In the genomic region with DNA sequence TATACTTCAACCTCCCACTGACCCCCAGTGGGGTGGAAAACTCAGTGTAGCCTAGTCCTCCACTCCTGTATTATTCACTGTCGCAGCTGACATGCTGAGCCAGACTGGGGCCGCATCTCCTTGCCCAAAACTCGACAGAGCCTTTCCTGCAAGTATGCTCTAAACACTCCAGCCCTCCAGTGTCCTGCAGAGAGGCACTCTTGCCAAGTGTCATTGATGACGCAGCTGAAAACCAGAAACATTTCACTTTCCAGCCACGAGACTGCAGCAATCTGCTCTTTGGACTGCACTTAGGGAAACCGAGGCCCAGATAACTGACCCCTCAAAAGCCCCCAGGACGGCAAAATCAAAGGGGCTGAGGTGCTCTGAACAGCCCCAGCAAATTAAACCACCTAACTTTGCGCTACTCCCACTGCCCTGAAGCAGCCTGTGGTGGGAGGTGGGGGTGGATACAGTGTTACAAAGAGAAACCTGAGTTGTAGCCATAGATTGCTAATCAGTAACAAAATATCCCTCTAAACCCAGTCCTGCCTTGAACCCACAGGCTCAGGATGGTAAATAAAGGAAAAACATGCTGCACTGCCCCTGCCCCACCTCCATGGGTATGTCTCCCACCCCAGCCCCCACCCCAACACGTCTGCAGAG, we compare ENCODE assay signal across 8 cellular contexts. TPM values are rescaled to one million over a fixed set of nuclear protein-coding genes. Genes with fewer than 3 reads are reported as not detected.
DNase-seq lines count a peak whose midpoint lies in the region; ATAC-seq and TF ChIP-seq lines count a peak whose summit lies in the region.

No MANE protein-coding gene starts in this region.

- ATAC-seq in lower lobe of right lung (peak in 1 of 2 donors; percentile 34), GM18498 (IDR thresholded peaks at IDR 0.05; ENCODE audit: unreplicated experiment) (no peak), HG03565 (IDR thresholded peaks at IDR 0.05; ENCODE audit: unreplicated experiment) (no peak)

- H3K27ac ChIP-seq in lower lobe of right lung (peak overlapping the region; percentile 78), thyroid gland (peak overlapping the region; percentile 77 to 88 (median 87))

- peaks cover 72% of the 10 kb centered on the region for H3K4me1 ChIP-seq in lower lobe of right lung
- peaks cover 31 to 55% of the 10 kb centered on the region in 2 donors for H3K4me1 ChIP-seq in thyroid gland

- TF ChIP-seq CTCF in brain (conservative IDR thresholded peaks at IDR 0.05) (no peak), lower lobe of right lung (IDR thresholded peaks at IDR 0.05) (no peak), thyroid gland (IDR thresholded peaks at IDR 0.05) (peak in 2 of 6 experiments; percentile 3 to 15)

- no peak for DNase-seq in activated naive CD4-positive, alpha-beta T cell treated with anti-CD3 and anti-CD28 coated beads for 36 hours
- DNase-seq in activated naive CD4-positive, alpha-beta T cell treated with Interleukin-2 at 50 U/mL for 16 hours = no peak
- DNase-seq in lower lobe of right lung (no peak), thyroid gland (peak; percentile 86 to 87)
- DNase-seq in stimulated activated CD4-positive, alpha-beta T cell treated with anti-CD3 and anti-CD28 coated beads, Interleukin-2, amount 100 ng/mL, for 48 hours = no peak

- no peaks in the 10 kb centered on the region for H3K36me3 Mint-ChIP-seq in activated naive CD4-positive, alpha-beta T cell treated with anti-CD3 and anti-CD28 coated beads for 36 hours (ENCODE audit: low read depth)
- no peaks in the 10 kb centered on the region for H3K36me3 Mint-ChIP-seq in brain

- CTCF ChIA-PET in activated naive CD4-positive, alpha-beta T cell treated with anti-CD3 and anti-CD28 coated beads for 36 hours (lab: Charles Lee) = no interaction called here

- H3K9me3 ChIP-seq in lower lobe of right lung (no peaks in the 10 kb centered on the region), thyroid gland (no peaks in the 10 kb centered on the region)

- peak overlapping the region; percentile 67 for H3K4me3 Mint-ChIP-seq in activated naive CD4-positive, alpha-beta T cell treated with anti-CD3 and anti-CD28 coated beads for 36 hours
- H3K4me3 Mint-ChIP-seq in brain = peak overlapping the region; percentile 85 to 98 (median 88)

- intact Hi-C loops in activated naive CD4-positive, alpha-beta T cell treated with anti-CD3 and anti-CD28 coated beads for 36 hours (cut with micrococcal nuclease) = no loop called here
- intact Hi-C loops in lower lobe of right lung (cut with DNase I) (no loop called here), thyroid gland (cut with DNase I) (loop anchor here (10.0 kb wide), 1 partner anchor 83 kb away; a partner anchor contains a TSS)

- no peak overlapping the region for H3K27ac Mint-ChIP-seq in activated naive CD4-positive, alpha-beta T cell treated with anti-CD3 and anti-CD28 coated beads for 36 hours
- peak overlapping the region; percentile 63 to 97 (median 81) for H3K27ac Mint-ChIP-seq in brain

- H3K4me1 Mint-ChIP-seq in activated naive CD4-positive, alpha-beta T cell treated with anti-CD3 and anti-CD28 coated beads for 36 hours (ENCODE audit: low read depth) = peaks cover 31% of the 10 kb centered on the region
- H3K4me1 Mint-ChIP-seq in brain = peaks cover 68% of the 10 kb centered on the region

- H3K9me3 Mint-ChIP-seq in activated naive CD4-positive, alpha-beta T cell treated with anti-CD3 and anti-CD28 coated beads for 36 hours = no peaks in the 10 kb centered on the region
- H3K9me3 Mint-ChIP-seq in brain = peaks cover 0 to 3% (median 0%) of the 10 kb centered on the region in 5 experiments

- WGBS in thyroid gland, 2 donors = 31 to 39% methylated on average over 9 of the region's 9 CpGs

- H3K36me3 ChIP-seq in lower lobe of right lung = no peaks in the 10 kb centered on the region
- H3K36me3 ChIP-seq in thyroid gland = no peaks in the 10 kb centered on the region

- peak overlapping the region; percentile 89 for H3K4me3 ChIP-seq in lower lobe of right lung
- H3K4me3 ChIP-seq in thyroid gland (replicated peaks in 1 of 3) = no peak overlapping the region

- H3K27me3 Mint-ChIP-seq in activated naive CD4-positive, alpha-beta T cell treated with anti-CD3 and anti-CD28 coated beads for 36 hours (ENCODE audit: low read depth) = peaks cover 2% of the 10 kb centered on the region
- peaks cover 18% of the 10 kb centered on the region for H3K27me3 Mint-ChIP-seq in brain

- peak in 1 of 2 donors; percentile 66 for TF ChIP-seq POLR2A in thyroid gland (IDR thresholded peaks at IDR 0.05)

- H3K27me3 ChIP-seq in lower lobe of right lung (ENCODE audit: low read depth) (peaks cover 6% of the 10 kb centered on the region), thyroid gland (no peaks in the 10 kb centered on the region)

RNA-seq across cellular contexts. Expression of a gene that starts 2.6 kb away (rescaled TPM):
- 10 to 100 TPM; 11.3 to 12.7 TPM for total RNA-seq in activated naive CD4-positive, alpha-beta T cell treated with anti-CD3 and anti-CD28 coated beads for 36 hours
- 41.4 TPM for polyA plus RNA-seq in brain (ENCODE audit: insufficient read depth, low read depth, low replicate concordance)
- total RNA-seq in lower lobe of right lung (15.3 TPM), thyroid gland (10 to 100 TPM in 3 of 4 donors, 1 to 10 TPM in 1; 8.6 to 28.3 (median 17.3) TPM)

RNA-seq across cellular contexts. Expression of a gene that starts 43.5 kb away (rescaled TPM):
- under 1 TPM; 0.15 to 0.31 TPM for total RNA-seq in activated naive CD4-positive, alpha-beta T cell treated with anti-CD3 and anti-CD28 coated beads for 36 hours
- 3.1 TPM for polyA plus RNA-seq in brain (ENCODE audit: insufficient read depth, low read depth, low replicate concordance)
- total RNA-seq in lower lobe of right lung (1.6 TPM), thyroid gland (1 to 10 TPM in 3 of 4 donors, under 1 TPM in 1; 0.98 to 2.7 (median 1.1) TPM)

Comparison
In these comparisons a context has a peak if more than half of its experiments do, and no peak if none do; other contexts are left out.
1. DNase-seq: peak in thyroid gland (2 of 2); none in activated naive CD4-positive, alpha-beta T cell treated with anti-CD3 and anti-CD28 coated beads for 36 hours (single experiment), activated naive CD4-positive, alpha-beta T cell treated with Interleukin-2 at 50 U/mL for 16 hours (single experiment), lower lobe of right lung (single experiment) and stimulated activated CD4-positive, alpha-beta T cell treated with anti-CD3 and anti-CD28 coated beads, Interleukin-2, amount 100 ng/mL, for 48 hours (0 of 2).